In the genomic region with DNA sequence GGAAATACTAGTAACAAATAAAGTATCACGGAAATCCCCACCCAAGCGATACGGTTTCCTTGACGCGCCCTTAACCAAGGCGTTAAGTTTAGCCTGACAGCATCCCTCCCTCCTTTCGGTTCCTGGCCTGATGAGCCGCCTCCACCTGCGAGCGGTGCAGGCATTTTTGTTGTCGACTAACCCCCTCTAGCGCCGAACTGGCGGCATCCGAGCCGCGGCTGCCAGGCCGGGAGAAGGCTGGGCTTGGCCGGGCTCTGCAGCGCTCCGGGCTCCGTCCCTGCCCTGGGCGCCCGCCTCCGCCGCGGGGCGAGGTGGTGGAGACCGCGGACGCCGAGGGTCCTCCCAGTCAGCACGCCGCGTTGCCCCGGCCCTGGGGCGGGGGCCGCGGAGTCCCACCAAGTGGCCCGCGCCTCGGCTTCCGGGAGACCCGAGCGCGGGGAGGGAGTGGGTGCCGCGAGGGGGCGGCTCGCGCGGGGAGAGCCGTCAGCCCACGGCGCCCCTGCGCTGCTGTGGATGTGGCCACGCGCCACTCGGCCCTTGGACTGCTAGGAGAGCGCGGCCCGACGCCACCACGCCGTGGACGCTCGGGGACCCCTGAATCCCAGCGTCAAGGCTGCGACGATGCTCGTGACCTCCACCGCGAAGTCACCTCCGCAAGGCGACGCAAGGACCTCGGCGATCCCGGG, we compare ENCODE assay signal across 8 cellular contexts. TPM values are rescaled to one million over a fixed set of nuclear protein-coding genes. Genes with fewer than 3 reads are reported as not detected.
DNase-seq lines count a peak whose midpoint lies in the region; ATAC-seq and TF ChIP-seq lines count a peak whose summit lies in the region.

No MANE protein-coding gene starts in this region.

- H3K79me1 ChIP-seq in trophoblast cell (ENCODE audit: low read length): no peaks in the 10 kb centered on the region

- H3K9me3 Mint-ChIP-seq in activated naive CD8-positive, alpha-beta T cell treated with anti-CD3 and anti-CD28 coated beads, Interleukin-2, amount 10 ng/mL, durations not matched to agents 7 days and 5 days: no peaks in the 10 kb centered on the region

- H2BK120ac ChIP-seq in trophoblast cell (ENCODE audit: insufficient read depth, low read length, poor library complexity): no peak overlapping the region

- no peak overlapping the region for H2BK12ac ChIP-seq in trophoblast cell (ENCODE audit: low read length)

- no peak overlapping the region for H3K14ac ChIP-seq in trophoblast cell (ENCODE audit: low read length)

- no peak overlapping the region for H4K91ac ChIP-seq in trophoblast cell (ENCODE audit: low read depth, low read length)

- H4K8ac ChIP-seq in trophoblast cell (ENCODE audit: low read depth, low read length): peak overlapping the region; percentile 11

- DNase-seq in COLO668 (lab: John Stamatoyannopoulos, UW; ENCODE audit: unreplicated experiment) (peak; percentile 77), GM19240 (ENCODE audit: insufficient read length, low spot score) (peak; percentile 20), NCI-H524 treated with DMSO at 0.1 percent for 48 hours (lab: John Stamatoyannopoulos, UW) (peak; percentile 79), heart left ventricle (peak; percentile 40 to 82 (median 52)), trophoblast cell (peak; percentile 64 to 79), T-helper 9 cell (no peak)
- DNase-seq in activated naive CD8-positive, alpha-beta T cell treated with anti-CD3 and anti-CD28 coated beads, Interleukin-2, amount 10 ng/mL, durations not matched to agents 7 days and 5 days: peak; percentile 71

- peak overlapping the region in 5 of 12 donors; percentile 10 to 88 (median 38) for H3K27ac ChIP-seq in heart left ventricle
- no peak overlapping the region for H3K27ac ChIP-seq in trophoblast cell (ENCODE audit: low read depth, low read length)

- POLR2A ChIA-PET in activated naive CD8-positive, alpha-beta T cell treated with anti-CD3 and anti-CD28 coated beads, Interleukin-2, amount 10 ng/mL, durations not matched to agents 7 days and 5 days (lab: Charles Lee): no interaction called here

- H3K9me3 ChIP-seq in heart left ventricle: no peaks in the 10 kb centered on the region
- H3K9me3 ChIP-seq in trophoblast cell (ENCODE audit: insufficient read depth, low read depth, low read length): peaks cover 2% of the 10 kb centered on the region

- no peak overlapping the region for H4K12ac ChIP-seq in trophoblast cell (ENCODE audit: low read depth, low read length)

- peak overlapping the region; percentile 69 for H2AFZ ChIP-seq in trophoblast cell (ENCODE audit: insufficient read depth, low read length, poor library complexity)

- H3K4me3 ChIP-seq in heart left ventricle (peak overlapping the region; percentile 40 to 60 (median 49)), trophoblast cell (ENCODE audit: low read depth, low read length) (peak overlapping the region; percentile 80)

- no peak for TF ChIP-seq POLR2A in heart left ventricle (IDR thresholded peaks at IDR 0.05)

- TF ChIP-seq CTCF in heart left ventricle (IDR thresholded peaks at IDR 0.05): peak in 11 of 12 donors; percentile 17 to 62 (median 45)

- H3K4me1 ChIP-seq in heart left ventricle: peaks cover 0 to 28% (median 6%) of the 10 kb centered on the region in 12 donors
- H3K4me1 ChIP-seq in trophoblast cell (ENCODE audit: control insufficient read depth in 1 of 2, insufficient read depth in 2 of 2, low read length in 2 of 2): peaks cover 4 to 7% of the 10 kb centered on the region in 2 experiments

- H3K79me2 ChIP-seq in trophoblast cell (ENCODE audit: control insufficient read depth, insufficient read depth, low read length, poor library complexity): no peaks in the 10 kb centered on the region

- H3K4ac ChIP-seq in trophoblast cell (ENCODE audit: low read depth, low read length): no peak overlapping the region

- intact Hi-C loops in heart left ventricle (cut with DNase I): no loop called here

- H3K4me3 Mint-ChIP-seq in activated naive CD8-positive, alpha-beta T cell treated with anti-CD3 and anti-CD28 coated beads, Interleukin-2, amount 10 ng/mL, durations not matched to agents 7 days and 5 days: peak overlapping the region; percentile 61

- WGBS in heart left ventricle, 4 donors: 0 to 1% (median 1%) methylated on average over 16 to 79 of the region's 79 CpGs
- WGBS in trophoblast cell (ENCODE audit: extremely low coverage, insufficient coverage, insufficient read length): no CpG with 5 or more reads among the region's 79 CpGs

- no peak overlapping the region for H2AK5ac ChIP-seq in trophoblast cell (ENCODE audit: low read length)

- peaks cover 4% of the 10 kb centered on the region for H3K4me1 Mint-ChIP-seq in activated naive CD8-positive, alpha-beta T cell treated with anti-CD3 and anti-CD28 coated beads, Interleukin-2, amount 10 ng/mL, durations not matched to agents 7 days and 5 days

- H3K27me3 ChIP-seq in heart left ventricle (peaks cover 13 to 66% (median 39%) of the 10 kb centered on the region in 9 donors), trophoblast cell (ENCODE audit: insufficient read depth, low read length) (peaks cover 20% of the 10 kb centered on the region)

- peaks cover 26% of the 10 kb centered on the region for H3K27me3 Mint-ChIP-seq in activated naive CD8-positive, alpha-beta T cell treated with anti-CD3 and anti-CD28 coated beads, Interleukin-2, amount 10 ng/mL, durations not matched to agents 7 days and 5 days

- no peak overlapping the region for H3K23ac ChIP-seq in trophoblast cell (ENCODE audit: low read length)

- no peaks in the 10 kb centered on the region for H3K36me3 Mint-ChIP-seq in activated naive CD8-positive, alpha-beta T cell treated with anti-CD3 and anti-CD28 coated beads, Interleukin-2, amount 10 ng/mL, durations not matched to agents 7 days and 5 days

- H2BK5ac ChIP-seq in trophoblast cell (ENCODE audit: low read depth, low read length, poor library complexity): no peak overlapping the region

- no peak overlapping the region for H3K27ac Mint-ChIP-seq in activated naive CD8-positive, alpha-beta T cell treated with anti-CD3 and anti-CD28 coated beads, Interleukin-2, amount 10 ng/mL, durations not matched to agents 7 days and 5 days

- no peak overlapping the region for H3K18ac ChIP-seq in trophoblast cell (ENCODE audit: low read length)

- ATAC-seq in HG03354 (IDR thresholded peaks at IDR 0.05; ENCODE audit: poor library complexity, severe bottlenecking, unreplicated experiment) (peak; percentile 99), heart left ventricle (peak; percentile 64 to 94 (median 88))
- ATAC-seq in activated naive CD8-positive, alpha-beta T cell treated with anti-CD3 and anti-CD28 coated beads, Interleukin-2, amount 10 ng/mL, durations not matched to agents 7 days and 5 days (ENCODE audit: low read depth): peak; percentile 95

- peak overlapping the region; percentile 41 for H3K9ac ChIP-seq in trophoblast cell (ENCODE audit: low read length)

- H3K4me2 ChIP-seq in trophoblast cell (ENCODE audit: low read length): peak overlapping the region; percentile 96

- H3K36me3 ChIP-seq in heart left ventricle: no peaks in the 10 kb centered on the region
- no peaks in the 10 kb centered on the region for H3K36me3 ChIP-seq in trophoblast cell (ENCODE audit: control insufficient read depth in 1 of 2, insufficient read depth in 2 of 2, low read length in 2 of 2)

RNA-seq across cellular contexts. Expression of a gene that starts 1.1 kb away (rescaled TPM):
- total RNA-seq in activated naive CD8-positive, alpha-beta T cell treated with anti-CD3 and anti-CD28 coated beads, Interleukin-2, amount 10 ng/mL, durations not matched to agents 7 days and 5 days: not detected
- 1 to 10 TPM in 1 of 9 donors, under 1 TPM in 4, not detected in 4; 0.28 to 1.2 (median 0.42) TPM for total RNA-seq in heart left ventricle
- not detected for polyA plus RNA-seq in heart left ventricle
- 0.05 and 0.06 TPM in 2 replicates for polyA plus RNA-seq in trophoblast cell (2013)
